ENCODE assay signal across 15 cellular contexts in the genomic region with DNA sequence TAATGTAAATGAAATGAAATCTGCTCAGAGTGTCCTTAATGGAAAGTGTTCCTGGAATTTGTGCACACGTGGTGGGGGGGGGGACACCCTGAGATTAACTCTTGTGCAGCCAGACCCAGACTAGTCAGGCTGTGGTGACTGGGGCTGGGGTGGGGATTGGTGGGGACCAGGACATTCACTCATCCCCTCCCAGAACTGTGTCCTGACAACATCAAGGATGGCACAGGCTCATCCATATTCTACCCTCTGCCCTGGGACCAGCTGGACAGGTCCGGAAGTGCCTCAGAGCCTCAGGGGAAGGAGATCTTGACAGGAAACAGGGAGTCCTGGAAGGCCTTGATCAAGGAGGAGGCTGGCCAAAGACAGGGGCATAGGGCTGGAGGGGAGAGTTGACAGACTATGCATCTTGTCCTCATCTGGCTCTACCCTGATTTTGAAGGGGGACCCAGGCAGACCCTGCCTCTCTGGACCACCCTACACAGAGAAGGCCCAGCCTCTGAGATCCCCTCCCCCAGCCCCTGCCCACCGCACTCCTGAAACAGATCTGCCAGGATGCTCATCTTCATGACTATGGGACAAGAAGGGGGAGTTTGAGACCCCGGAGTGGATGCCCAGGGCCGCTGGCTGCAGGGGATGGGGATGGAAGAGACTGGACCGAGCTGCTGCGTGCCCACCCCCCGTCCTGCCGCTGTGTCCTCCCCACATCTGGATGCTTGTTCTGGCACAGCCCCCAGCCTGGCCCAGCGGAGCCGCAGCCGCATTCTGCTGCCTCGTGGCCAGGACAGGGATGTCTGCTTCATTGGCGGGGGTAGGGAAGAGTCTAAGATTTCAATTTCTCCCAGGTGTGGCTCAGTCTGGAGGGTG. TPM values are rescaled to one million over a fixed set of nuclear protein-coding genes. Genes with fewer than 3 reads are reported as not detected.
DNase-seq lines count a peak whose midpoint lies in the region; ATAC-seq and TF ChIP-seq lines count a peak whose summit lies in the region.
"Had no signal": no experiment of that assay in that cellular context is flagged by ENCODE, and none has a peak within 500 bp of the region (broad histone marks: within the 10 kb centered on the region; RNA-seq: fewer than 3 reads in every experiment).

No MANE protein-coding gene starts in this region.

- no peak for TF ChIP-seq CTCF in endodermal cell (conservative IDR thresholded peaks at IDR 0.05)
- TF ChIP-seq CTCF in tibial nerve (IDR thresholded peaks at IDR 0.05): no peak

- peak overlapping the region; percentile 93 for H2BK15ac ChIP-seq in neuronal stem cell (ENCODE audit: low read length)

- H4K8ac ChIP-seq in neuronal stem cell (ENCODE audit: low read depth, low read length): no peak overlapping the region

- H3K18ac ChIP-seq in neuronal stem cell (ENCODE audit: low read length): peak overlapping the region; percentile 97

- no peaks in the 10 kb centered on the region for H3K27me3 Mint-ChIP-seq in endodermal cell (ENCODE audit: insufficient read depth)
- no peaks in the 10 kb centered on the region for H3K27me3 Mint-ChIP-seq in activated T-helper 17 cell treated with anti-CD3 and anti-CD28 coated beads, Interleukin-2, amount 50 U/mL, for 72 hours
- H3K27me3 Mint-ChIP-seq: activated CD4-positive, alpha-beta T cell treated with anti-CD3 and anti-CD28 coated beads, Interleukin-2, amount 10 ng/mL, durations not matched to agents 24 days and 14 days; CD4-positive, CD25-positive, alpha-beta regulatory T cell; naive thymus-derived CD4-positive, alpha-beta T cell; T-helper 17 cell had no signal

- H2BK5ac ChIP-seq in neuronal stem cell (ENCODE audit: low read length): peak overlapping the region; percentile 78

- H3K36me3 ChIP-seq in endodermal cell (ENCODE audit: control insufficient read depth, insufficient read depth, low read length) (peaks cover 11% of the 10 kb centered on the region), neuronal stem cell (replicated peaks in 1 of 2; ENCODE audit: control insufficient read depth in 2 of 2, insufficient read depth in 2 of 2, low read length in 2 of 2) (peaks cover 12 to 19% of the 10 kb centered on the region in 2 donors), tibial nerve (peaks cover 0 to 19% (median 0%) of the 10 kb centered on the region in 3 donors)

- no peaks in the 10 kb centered on the region for H3K9me3 Mint-ChIP-seq in endodermal cell
- no peaks in the 10 kb centered on the region for H3K9me3 Mint-ChIP-seq in activated T-helper 17 cell treated with anti-CD3 and anti-CD28 coated beads, Interleukin-2, amount 50 U/mL, for 72 hours
- H3K9me3 Mint-ChIP-seq: activated CD4-positive, alpha-beta T cell treated with anti-CD3 and anti-CD28 coated beads, Interleukin-2, amount 10 ng/mL, durations not matched to agents 24 days and 14 days; CD4-positive, CD25-positive, alpha-beta regulatory T cell; naive thymus-derived CD4-positive, alpha-beta T cell had no signal

- H3K27me3 ChIP-seq in endodermal cell (ENCODE audit: control insufficient read depth, insufficient read depth, low read length, poor library complexity, severe bottlenecking) (no peaks in the 10 kb centered on the region), neuronal stem cell (ENCODE audit: control insufficient read depth in 3 of 3, insufficient read depth in 3 of 3, low read depth in 1 of 3, low read length in 3 of 3) (no peaks in the 10 kb centered on the region), tibial nerve (no peaks in the 10 kb centered on the region)
- H3K27me3 ChIP-seq: right lobe of liver had no signal

- H3K4me3 Mint-ChIP-seq in endodermal cell: no peak overlapping the region
- no peak overlapping the region for H3K4me3 Mint-ChIP-seq in activated T-helper 17 cell treated with anti-CD3 and anti-CD28 coated beads, Interleukin-2, amount 50 U/mL, for 72 hours
- H3K4me3 Mint-ChIP-seq: activated CD4-positive, alpha-beta T cell treated with anti-CD3 and anti-CD28 coated beads, Interleukin-2, amount 10 ng/mL, durations not matched to agents 24 days and 14 days; CD4-positive, CD25-positive, alpha-beta regulatory T cell; naive thymus-derived CD4-positive, alpha-beta T cell; T-helper 17 cell had no signal

- H3K14ac ChIP-seq in neuronal stem cell (ENCODE audit: low read length): peak overlapping the region; percentile 95

- H3K36me3 Mint-ChIP-seq in endodermal cell (ENCODE audit: low read depth): peaks cover 3% of the 10 kb centered on the region
- H3K36me3 Mint-ChIP-seq in activated T-helper 17 cell treated with anti-CD3 and anti-CD28 coated beads, Interleukin-2, amount 50 U/mL, for 72 hours (ENCODE audit: low read depth): peaks cover 9% of the 10 kb centered on the region
- H3K36me3 Mint-ChIP-seq: naive thymus-derived CD4-positive, alpha-beta T cell had no signal

- no peak overlapping the region for H3K4me3 ChIP-seq in endodermal cell (ENCODE audit: low read length)
- H3K4me3 ChIP-seq in neuronal stem cell (ENCODE audit: low read length in 2 of 2): no peak overlapping the region
- no peak overlapping the region for H3K4me3 ChIP-seq in tibial nerve
- H3K4me3 ChIP-seq: right lobe of liver had no signal

- H3K27ac ChIP-seq in endodermal cell (ENCODE audit: low read depth, low read length): no peak overlapping the region
- H3K27ac ChIP-seq in neuronal stem cell (replicated peaks; ENCODE audit: low read length): no peak overlapping the region
- no peak overlapping the region for H3K27ac ChIP-seq in tibial nerve
- H3K27ac ChIP-seq: right lobe of liver had no signal

- peak overlapping the region; percentile 93 for H2BK12ac ChIP-seq in neuronal stem cell (ENCODE audit: low read length)

- no peak for TF ChIP-seq EP300 in tibial nerve (IDR thresholded peaks at IDR 0.05)

- H2AK5ac ChIP-seq in neuronal stem cell (ENCODE audit: low read depth, low read length): peak overlapping the region; percentile 99

- H3K4me2 ChIP-seq in neuronal stem cell (ENCODE audit: insufficient read depth, low read length, poor library complexity, severe bottlenecking): no peak overlapping the region

- H3K9me3 ChIP-seq in endodermal cell (ENCODE audit: control insufficient read depth, low read length) (no peaks in the 10 kb centered on the region), neuronal stem cell (replicated peaks in 1 of 2; ENCODE audit: control insufficient read depth in 2 of 2, insufficient read depth in 1 of 2, low read depth in 1 of 2, low read length in 2 of 2) (no peaks in the 10 kb centered on the region), tibial nerve (no peaks in the 10 kb centered on the region)
- H3K9me3 ChIP-seq: right lobe of liver had no signal

- H2BK120ac ChIP-seq in neuronal stem cell (ENCODE audit: low read depth, low read length): peak overlapping the region; percentile 85

- H4K91ac ChIP-seq in neuronal stem cell (ENCODE audit: low read depth, low read length, poor library complexity): peak overlapping the region; percentile 98

- no peaks in the 10 kb centered on the region for H3K79me1 ChIP-seq in neuronal stem cell (ENCODE audit: low read depth, low read length)

- H2AFZ ChIP-seq in neuronal stem cell (ENCODE audit: low read length): peak overlapping the region; percentile 17

- H3K9ac ChIP-seq in endodermal cell (ENCODE audit: extremely low read depth, low read length, poor library complexity, severe bottlenecking) (no peak overlapping the region), neuronal stem cell (ENCODE audit: low read depth, low read length, poor library complexity) (peak overlapping the region; percentile 50)

- H3K23ac ChIP-seq in neuronal stem cell (ENCODE audit: low read depth, low read length, poor library complexity): peak overlapping the region; percentile 44

- H3K4me1 ChIP-seq in endodermal cell (ENCODE audit: control insufficient read depth, insufficient read depth, low read length): peaks cover 24% of the 10 kb centered on the region
- H3K4me1 ChIP-seq in neuronal stem cell (ENCODE audit: control insufficient read depth in 2 of 2, insufficient read depth in 1 of 2, low read depth in 1 of 2, low read length in 2 of 2): peaks cover 24 to 32% of the 10 kb centered on the region in 2 donors
- peaks cover 0 to 57% (median 7%) of the 10 kb centered on the region in 4 donors for H3K4me1 ChIP-seq in tibial nerve
- H3K4me1 ChIP-seq: right lobe of liver had no signal

- ATAC-seq in HG03520 (IDR thresholded peaks at IDR 0.05; ENCODE audit: unreplicated experiment) (no peak), HG03432 (IDR thresholded peaks at IDR 0.05; ENCODE audit: unreplicated experiment) (no peak)
- ATAC-seq in activated T-helper 17 cell treated with anti-CD3 and anti-CD28 coated beads, Interleukin-2, amount 50 U/mL, for 72 hours (replicated peaks): no peak
- ATAC-seq: naive thymus-derived CD4-positive, alpha-beta T cell; right lobe of liver; T-helper 17 cell had no signal

- no peak for TF ChIP-seq POLR2A in tibial nerve (IDR thresholded peaks at IDR 0.05)

- peak; percentile 60 for DNase-seq in ELR (ENCODE audit: low read depth)
- peak; percentile 43 for DNase-seq in M059J (ENCODE audit: low read depth)
- peak; percentile 66 for DNase-seq in endodermal cell
- no peak for DNase-seq in neuronal stem cell (ENCODE audit: low spot score)
- DNase-seq in tibial nerve (ENCODE audit: low spot score in 2 of 2): no peak
- DNase-seq: CD4-positive, CD25-positive, alpha-beta regulatory T cell; effector CD8-positive, alpha-beta T cell; GF-D8; naive thymus-derived CD4-positive, alpha-beta T cell; T-helper 17 cell had no signal

- peaks cover 22% of the 10 kb centered on the region for H3K4me1 Mint-ChIP-seq in endodermal cell
- no peaks in the 10 kb centered on the region for H3K4me1 Mint-ChIP-seq in activated T-helper 17 cell treated with anti-CD3 and anti-CD28 coated beads, Interleukin-2, amount 50 U/mL, for 72 hours
- H3K4me1 Mint-ChIP-seq: activated CD4-positive, alpha-beta T cell treated with anti-CD3 and anti-CD28 coated beads, Interleukin-2, amount 10 ng/mL, durations not matched to agents 24 days and 14 days had no signal

- no peak overlapping the region for H3K27ac Mint-ChIP-seq in endodermal cell
- no peak overlapping the region for H3K27ac Mint-ChIP-seq in activated T-helper 17 cell treated with anti-CD3 and anti-CD28 coated beads, Interleukin-2, amount 50 U/mL, for 72 hours
- H3K27ac Mint-ChIP-seq: activated CD4-positive, alpha-beta T cell treated with anti-CD3 and anti-CD28 coated beads, Interleukin-2, amount 10 ng/mL, durations not matched to agents 24 days and 14 days; T-helper 17 cell had no signal

- 50 to 73% methylated on average over 1 to 14 of the region's 14 CpGs for WGBS in endodermal cell (ENCODE audit: insufficient coverage in 1 of 2, insufficient read length in 1 of 2), 2 experiments
- no CpG with 5 or more reads among the region's 14 CpGs for WGBS in neuronal stem cell (ENCODE audit: extremely low coverage in 2 of 2, insufficient read length in 2 of 2, insufficient replicate concordance in 1 of 2), 2 donors
- 22 to 25% methylated on average over 14 of the region's 14 CpGs for WGBS in tibial nerve, 2 donors

- peak overlapping the region; percentile 68 for H3K4ac ChIP-seq in neuronal stem cell (ENCODE audit: low read length)

RNA-seq across cellular contexts. Expression of a gene that starts 30.5 kb away (rescaled TPM):
- total RNA-seq in M059J (2014; rRNA removed; shearing (Covaris generic)): 3.7 and 6.6 TPM in 2 replicates
- total RNA-seq in endodermal cell (10 to 100 TPM; 44.8 to 63.2 TPM), tibial nerve (10 to 100 TPM; 14.4 to 58.5 (median 17.4) TPM)
- polyA plus RNA-seq in endodermal cell (2013, experiment 1 of 2): 32.1 TPM
- 33.4 TPM for polyA plus RNA-seq in endodermal cell (2013, experiment 2 of 2)
- polyA plus RNA-seq in neuronal stem cell (2013, experiment 1 of 2): 68.0 TPM
- 67.2 TPM for polyA plus RNA-seq in neuronal stem cell (2013, experiment 2 of 2)
- 1 to 10 TPM in 1 of 2 donors, not detected in 1; 1.5 TPM for total RNA-seq in activated T-helper 17 cell treated with anti-CD3 and anti-CD28 coated beads, Interleukin-2, amount 50 U/mL, for 72 hours
- polyA plus RNA-seq: CD4-positive, CD25-positive, alpha-beta regulatory T cell; naive thymus-derived CD4-positive, alpha-beta T cell had no signal

RNA-seq across cellular contexts. Expression of a gene that starts 35.9 kb away (rescaled TPM):
- total RNA-seq in M059J (2014; rRNA removed; shearing (Covaris generic)): 18.0 and 37.1 TPM in 2 replicates
- total RNA-seq in endodermal cell: 100 to 1,000 TPM; 153 to 166 TPM
- 243 TPM for polyA plus RNA-seq in endodermal cell (2013, experiment 1 of 2)
- 213 TPM for polyA plus RNA-seq in endodermal cell (2013, experiment 2 of 2)
- polyA plus RNA-seq in neuronal stem cell (2013, experiment 1 of 2): 103 TPM
- polyA plus RNA-seq in neuronal stem cell (2013, experiment 2 of 2): 104 TPM
- 100 to 1,000 TPM; 229 to 286 (median 260) TPM for total RNA-seq in tibial nerve
- total RNA-seq in activated T-helper 17 cell treated with anti-CD3 and anti-CD28 coated beads, Interleukin-2, amount 50 U/mL, for 72 hours: 100 to 1,000 TPM; 146 to 167 TPM

Comparison
In these comparisons a context has a peak if more than half of its experiments do, and no peak if none do; other contexts are left out.
1. DNase-seq: peak in ELR (single experiment), M059J (single experiment) and endodermal cell (single experiment); none in neuronal stem cell (single experiment) and tibial nerve (0 of 2).